ENCODE assay signal across 10 cellular contexts in the genomic region with DNA sequence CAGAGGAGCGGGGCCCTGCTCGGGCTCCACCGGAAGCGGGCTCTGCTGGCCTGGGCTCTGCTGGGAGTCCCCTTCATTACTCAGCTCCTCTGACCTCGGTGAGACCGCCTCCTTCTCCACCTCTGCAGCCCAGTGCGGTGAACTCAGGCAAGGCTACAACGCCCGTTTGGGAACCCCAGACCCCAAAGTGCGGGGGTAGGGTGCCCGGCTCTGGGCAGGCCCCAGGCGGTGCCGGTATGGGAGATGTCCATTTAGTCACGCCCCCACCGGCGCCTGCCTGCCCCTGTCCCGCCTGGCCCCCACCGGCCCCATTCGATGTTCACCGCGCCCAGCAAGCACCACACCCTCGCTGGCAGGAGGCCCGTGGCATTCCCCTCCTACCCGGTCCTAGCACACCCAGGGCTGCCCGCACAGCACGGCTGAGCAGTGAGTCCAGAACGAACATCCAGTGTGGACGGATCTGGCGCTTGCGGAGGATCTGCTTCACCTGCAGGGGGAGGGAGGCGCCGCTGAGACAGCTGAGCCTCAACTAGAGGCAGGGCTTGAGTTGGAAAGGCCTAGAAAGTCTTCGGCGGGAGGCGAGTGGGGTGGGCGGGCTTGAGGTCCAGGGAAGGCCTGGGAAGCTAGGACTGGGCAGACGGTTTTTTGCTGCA. TPM values are rescaled to one million over a fixed set of nuclear protein-coding genes. Genes with fewer than 3 reads are reported as not detected.
DNase-seq lines count a peak whose midpoint lies in the region; ATAC-seq and TF ChIP-seq lines count a peak whose summit lies in the region.
"Had no signal": no experiment of that assay in that cellular context is flagged by ENCODE, and none has a peak within 500 bp of the region (broad histone marks: within the 10 kb centered on the region; RNA-seq: fewer than 3 reads in every experiment).

No MANE protein-coding gene starts in this region.

- H3K27ac ChIP-seq in BLaER1 treated with 17β-estradiol and CSF1 and Interleukin-3, amounts not matched to agents 10 nM and 100 nM = peak overlapping the region in 4 of 11 experiments; percentile 0 to 29 (median 6); a peak in 2 of 22 replicates
- H3K27ac ChIP-seq in MM.1S (ENCODE audit: low read length) (no peak overlapping the region), adrenal gland (no peak overlapping the region), PC-3 (ENCODE audit: low read length) (no peak overlapping the region)

- intact Hi-C loops in adrenal gland (cut with DNase I) (loop anchor here (5.0 to 10.0 kb wide), 2 partner anchors 36 to 52 kb away; partner anchors contain the start of gene GPR3 (in 2 of the 2)), PC-3 (cut with micrococcal nuclease) (no loop called here)

- BruUV-seq in PC-3 (replicated peaks; lab: Mats Ljungman, UMichigan) = no TSS peak

- no peaks in the 10 kb centered on the region for H3K36me3 Mint-ChIP-seq in activated naive CD4-positive, alpha-beta T cell treated with anti-CD3 and anti-CD28 coated beads, Interleukin-2, amount 50 U/mL, for 72 hours
- H3K36me3 Mint-ChIP-seq in naive thymus-derived CD8-positive, alpha-beta T cell = peaks cover 0 to 6% (median 0%) of the 10 kb centered on the region in 3 donors

- H3K79me2 ChIP-seq in MM.1S (ENCODE audit: low read length) (no peaks in the 10 kb centered on the region), PC-3 (ENCODE audit: low read length) (no peaks in the 10 kb centered on the region)

- peak overlapping the region; percentile 50 to 59 for H3K27ac Mint-ChIP-seq in activated naive CD4-positive, alpha-beta T cell treated with anti-CD3 and anti-CD28 coated beads, Interleukin-2, amount 50 U/mL, for 72 hours
- H3K27ac Mint-ChIP-seq in naive thymus-derived CD8-positive, alpha-beta T cell = peak overlapping the region; percentile 66 to 95 (median 79)

- POLR2A ChIA-PET in naive thymus-derived CD8-positive, alpha-beta T cell (lab: Charles Lee) = interaction anchor here (0.5 to 9.7 kb wide), 15 partner anchors 7 to 972 kb away, joined by 3 to 142 read pairs (median 5); partner anchors contain the start of genes MAP3K6, MED18, SYTL1 and TMEM222
- POLR2A ChIA-PET in PC-3 (lab: Charles Lee; ENCODE audit: unreplicated experiment) = no interaction called here

- peak overlapping the region; percentile 74 to 86 (median 79) for H3K4me3 Mint-ChIP-seq in naive thymus-derived CD8-positive, alpha-beta T cell

- H3K27me3 ChIP-seq in BLaER1 treated with 17β-estradiol and CSF1 and Interleukin-3, amounts not matched to agents 10 nM and 100 nM = peaks cover 0 to 22% (median 16%) of the 10 kb centered on the region in 11 experiments; a peak in 15 of 22 replicates
- peaks cover 17% of the 10 kb centered on the region for H3K27me3 ChIP-seq in MM.1S (replicated peaks; ENCODE audit: insufficient read depth, low read length)
- no peaks in the 10 kb centered on the region for H3K27me3 ChIP-seq in adrenal gland
- no peaks in the 10 kb centered on the region for H3K27me3 ChIP-seq in PC-3 (ENCODE audit: low read length)
- H3K27me3 ChIP-seq: left lung had no signal

- no peaks in the 10 kb centered on the region for H3K9me3 Mint-ChIP-seq in activated naive CD4-positive, alpha-beta T cell treated with anti-CD3 and anti-CD28 coated beads, Interleukin-2, amount 50 U/mL, for 72 hours
- no peaks in the 10 kb centered on the region for H3K9me3 Mint-ChIP-seq in naive thymus-derived CD8-positive, alpha-beta T cell

- no peaks in the 10 kb centered on the region for H3F3A ChIP-seq in MM.1S (ENCODE audit: insufficient read depth, low read length)
- no peaks in the 10 kb centered on the region for H3F3A ChIP-seq in PC-3 (ENCODE audit: low read length, unreplicated experiment)

- peak overlapping the region in 8 of 11 experiments; percentile 33 to 66 (median 61); a peak in 12 of 22 replicates for H3K9ac ChIP-seq in BLaER1 treated with 17β-estradiol and CSF1 and Interleukin-3, amounts not matched to agents 10 nM and 100 nM
- no peak overlapping the region for H3K9ac ChIP-seq in MM.1S (ENCODE audit: low read length)
- H3K9ac ChIP-seq in PC-3 (ENCODE audit: low read length) = no peak overlapping the region

- H3K4me3 ChIP-seq in BLaER1 treated with 17β-estradiol and CSF1 and Interleukin-3, amounts not matched to agents 10 nM and 100 nM = peak overlapping the region in 2 of 10 experiments; percentile 34 to 43; a peak in 3 of 20 replicates
- H3K4me3 ChIP-seq in MM.1S (ENCODE audit: low read length) = no peak overlapping the region
- H3K4me3 ChIP-seq in adrenal gland = no peak overlapping the region
- no peak overlapping the region for H3K4me3 ChIP-seq in PC-3 (ENCODE audit: low read length)
- H3K4me3 ChIP-seq: left lung had no signal

- H3K4me2 ChIP-seq in BLaER1 treated with 17β-estradiol and CSF1 and Interleukin-3, amounts not matched to agents 10 nM and 100 nM = peak overlapping the region; percentile 81 to 96 (median 90)
- H3K4me2 ChIP-seq in MM.1S (ENCODE audit: low read depth, low read length) (peak overlapping the region; percentile 93), PC-3 (ENCODE audit: low read length) (no peak overlapping the region)

- ATAC-seq in activated naive CD4-positive, alpha-beta T cell treated with anti-CD3 and anti-CD28 coated beads, Interleukin-2, amount 50 U/mL, for 72 hours = peak; percentile 5 to 52
- peak; percentile 19 to 23 for ATAC-seq in naive thymus-derived CD8-positive, alpha-beta T cell
- ATAC-seq in GM21528 (IDR thresholded peaks at IDR 0.05; ENCODE audit: low FRiP score, unreplicated experiment) (no peak), PC-3 (no peak)

- WGBS in adrenal gland, 4 donors = 82 to 83% (median 82%) methylated on average over 19 to 37 of the region's 37 CpGs

- peak overlapping the region; percentile 95; the same call in 1 of the 2 replicates for H2AFZ ChIP-seq in MM.1S (ENCODE audit: low read length)
- H2AFZ ChIP-seq in PC-3 (ENCODE audit: low read length) = no peak overlapping the region

- peaks cover 0 to 40% (median 11%) of the 10 kb centered on the region in 11 experiments; a peak in 13 of 22 replicates for H3K36me3 ChIP-seq in BLaER1 treated with 17β-estradiol and CSF1 and Interleukin-3, amounts not matched to agents 10 nM and 100 nM
- H3K36me3 ChIP-seq in MM.1S (replicated peaks; ENCODE audit: insufficient read depth, low read length) (no peaks in the 10 kb centered on the region), adrenal gland (replicated peaks in 1 of 2) (peaks cover 0 to 57% of the 10 kb centered on the region in 2 donors), PC-3 (ENCODE audit: low read depth, low read length) (peaks cover 12% of the 10 kb centered on the region)

- H3K4me1 Mint-ChIP-seq in naive thymus-derived CD8-positive, alpha-beta T cell = peaks cover 16 to 52% (median 50%) of the 10 kb centered on the region in 4 donors

- no peaks in the 10 kb centered on the region for H3K27me3 Mint-ChIP-seq in naive thymus-derived CD8-positive, alpha-beta T cell

- no peak for DNase-seq in MM.1S
- DNase-seq in activated naive CD4-positive, alpha-beta T cell treated with anti-CD3 and anti-CD28 coated beads, Interleukin-2, amount 50 U/mL, for 72 hours (ENCODE audit: low spot score in 2 of 2) = no peak
- peak in 1 of 10 donors; percentile 27 for DNase-seq in naive thymus-derived CD8-positive, alpha-beta T cell
- no peak for DNase-seq in adrenal gland
- DNase-seq in cerebellum (ENCODE audit: low spot score) = no peak
- DNase-seq in PC-3 = no peak
- DNase-seq: NCI-H2081 had no signal

- CTCF ChIA-PET in PC-3 (lab: Charles Lee) = no interaction called here

- H3K9me3 ChIP-seq in BLaER1 treated with 17β-estradiol and CSF1 and Interleukin-3, amounts not matched to agents 10 nM and 100 nM (replicated peaks in 1 of 11) = no peaks in the 10 kb centered on the region
- H3K9me3 ChIP-seq in MM.1S (replicated peaks; ENCODE audit: insufficient read depth, low read length) (no peaks in the 10 kb centered on the region), adrenal gland (replicated peaks in 1 of 3) (no peaks in the 10 kb centered on the region), PC-3 (ENCODE audit: low read length) (no peaks in the 10 kb centered on the region)
- H3K9me3 ChIP-seq: left lung had no signal

- TF ChIP-seq POLR2A in adrenal gland (IDR thresholded peaks at IDR 0.05) = no peak

- no peaks in the 10 kb centered on the region for H3K9me2 ChIP-seq in MM.1S (replicated peaks; ENCODE audit: insufficient read depth, low read length)
- H3K9me2 ChIP-seq in PC-3 (replicated peaks; ENCODE audit: low read length) = no peaks in the 10 kb centered on the region

- H4K20me1 ChIP-seq in BLaER1 treated with 17β-estradiol and CSF1 and Interleukin-3, amounts not matched to agents 10 nM and 100 nM = peaks cover 0 to 52% (median 0%) of the 10 kb centered on the region in 11 experiments; a peak in 4 of 22 replicates
- H4K20me1 ChIP-seq in MM.1S (ENCODE audit: insufficient read depth, low read length) = no peaks in the 10 kb centered on the region
- no peaks in the 10 kb centered on the region for H4K20me1 ChIP-seq in PC-3 (ENCODE audit: low read length)

- no peak for TF ChIP-seq CTCF in MM.1S (IDR thresholded peaks at IDR 0.05; ENCODE audit: low read length)
- no peak for TF ChIP-seq CTCF in adrenal gland (IDR thresholded peaks at IDR 0.05)
- no peak for TF ChIP-seq CTCF in PC-3 (conservative IDR thresholded peaks at IDR 0.05; ENCODE audit: low read depth, low read length)

- H3K4me1 ChIP-seq in BLaER1 treated with 17β-estradiol and CSF1 and Interleukin-3, amounts not matched to agents 10 nM and 100 nM = peaks cover 29 to 52% (median 41%) of the 10 kb centered on the region in 10 experiments
- H3K4me1 ChIP-seq in MM.1S (ENCODE audit: low read length) = no peaks in the 10 kb centered on the region
- peaks cover 0 to 5% of the 10 kb centered on the region in 2 donors for H3K4me1 ChIP-seq in adrenal gland (replicated peaks in 1 of 2)
- H3K4me1 ChIP-seq in PC-3 (ENCODE audit: insufficient read depth, low read length) = no peaks in the 10 kb centered on the region

RNA-seq across cellular contexts. Expression of gene MAP3K6, which starts 10.0 kb away (rescaled TPM):
- total RNA-seq in activated naive CD4-positive, alpha-beta T cell treated with anti-CD3 and anti-CD28 coated beads, Interleukin-2, amount 50 U/mL, for 72 hours = 10 to 100 TPM in 1 of 2 donors, 1 to 10 TPM in 1; 5.5 to 14.7 TPM
- 10 to 100 TPM; 10.1 to 11.6 TPM for total RNA-seq in naive thymus-derived CD8-positive, alpha-beta T cell
- 1 to 10 TPM; 1.7 to 6.0 (median 3.0) TPM for polyA plus RNA-seq in naive thymus-derived CD8-positive, alpha-beta T cell
- 10 to 100 TPM; 10.5 to 48.2 (median 26.6) TPM for total RNA-seq in adrenal gland
- polyA plus RNA-seq in adrenal gland = 100 to 1,000 TPM in 1 of 3 donors, 10 to 100 TPM in 2; 14.2 to 136 (median 83.9) TPM
- 2.3 TPM for total RNA-seq in cerebellum
- total RNA-seq in PC-3 (2014; rRNA removed) = 25.1 and 44.5 TPM in 2 replicates

RNA-seq across cellular contexts. Expression of gene SYTL1, which starts 14.9 kb away (rescaled TPM):
- total RNA-seq in activated naive CD4-positive, alpha-beta T cell treated with anti-CD3 and anti-CD28 coated beads, Interleukin-2, amount 50 U/mL, for 72 hours = 10 to 100 TPM; 15.6 to 35.1 TPM
- total RNA-seq in naive thymus-derived CD8-positive, alpha-beta T cell = 100 to 1,000 TPM; 125 to 135 TPM
- 10 to 100 TPM; 74.4 to 92.3 (median 91.9) TPM for polyA plus RNA-seq in naive thymus-derived CD8-positive, alpha-beta T cell
- total RNA-seq in adrenal gland (1 to 10 TPM in 3 of 8 donors, under 1 TPM in 4, not detected in 1; 0.43 to 2.0 (median 0.99) TPM), cerebellum (0.36 TPM), PC-3 (2014; rRNA removed) (26.8 and 34.3 TPM in 2 replicates)
- polyA plus RNA-seq in adrenal gland = 10 to 100 TPM in 1 of 3 donors, 1 to 10 TPM in 1, not detected in 1; 3.0 to 10.9 TPM

RNA-seq across cellular contexts. Expression of gene FCN3, which starts 17.9 kb away (rescaled TPM):
- total RNA-seq in activated naive CD4-positive, alpha-beta T cell treated with anti-CD3 and anti-CD28 coated beads, Interleukin-2, amount 50 U/mL, for 72 hours = not detected
- not detected for total RNA-seq in naive thymus-derived CD8-positive, alpha-beta T cell
- not detected for polyA plus RNA-seq in naive thymus-derived CD8-positive, alpha-beta T cell
- total RNA-seq in adrenal gland = 10 to 100 TPM; 14.8 to 83.3 (median 44.8) TPM
- 10 to 100 TPM; 17.0 to 72.8 (median 23.2) TPM for polyA plus RNA-seq in adrenal gland
- total RNA-seq in cerebellum = not detected
- total RNA-seq in PC-3 (2014; rRNA removed) = not detected in 2 replicates

RNA-seq across cellular contexts. Expression of gene CD164L2, which starts 26.4 kb away (rescaled TPM):
- not detected for total RNA-seq in activated naive CD4-positive, alpha-beta T cell treated with anti-CD3 and anti-CD28 coated beads, Interleukin-2, amount 50 U/mL, for 72 hours
- total RNA-seq in naive thymus-derived CD8-positive, alpha-beta T cell = not detected
- under 1 TPM in 1 of 3 donors, not detected in 2; 0.17 TPM for polyA plus RNA-seq in naive thymus-derived CD8-positive, alpha-beta T cell
- total RNA-seq in adrenal gland (1 to 10 TPM in 1 of 8 donors, under 1 TPM in 2, not detected in 5; 0.18 to 2.6 (median 0.65) TPM), cerebellum (not detected), PC-3 (2014; rRNA removed) (0.40 and 0.47 TPM in 2 replicates)
- polyA plus RNA-seq in adrenal gland = under 1 TPM in 2 of 3 donors, not detected in 1; 0.13 to 0.16 TPM

RNA-seq across cellular contexts. Expression of gene TMEM222, which starts 34.8 kb away (rescaled TPM):
- 10 to 100 TPM; 26.9 to 29.8 TPM for total RNA-seq in activated naive CD4-positive, alpha-beta T cell treated with anti-CD3 and anti-CD28 coated beads, Interleukin-2, amount 50 U/mL, for 72 hours
- total RNA-seq in naive thymus-derived CD8-positive, alpha-beta T cell = 10 to 100 TPM; 42.5 to 44.0 TPM
- polyA plus RNA-seq in naive thymus-derived CD8-positive, alpha-beta T cell = 10 to 100 TPM; 54.1 to 57.1 (median 56.9) TPM
- total RNA-seq in adrenal gland (10 to 100 TPM; 30.7 to 63.5 (median 49.8) TPM), cerebellum (13.5 TPM), PC-3 (2014; rRNA removed) (50.3 and 57.4 TPM in 2 replicates)
- 10 to 100 TPM; 38.8 to 73.2 (median 66.8) TPM for polyA plus RNA-seq in adrenal gland

Comparison
In these comparisons a context has a peak if more than half of its experiments do, and no peak if none do; other contexts are left out.
1. H3K9ac ChIP-seq: peak in BLaER1 treated with 17β-estradiol and CSF1 and Interleukin-3, amounts not matched to agents 10 nM and 100 nM (8 of 11); none in MM.1S (single experiment) and PC-3 (single experiment).
2. ATAC-seq: peak in activated naive CD4-positive, alpha-beta T cell treated with anti-CD3 and anti-CD28 coated beads, Interleukin-2, amount 50 U/mL, for 72 hours (2 of 2) and naive thymus-derived CD8-positive, alpha-beta T cell (2 of 2); none in GM21528 (single experiment) and PC-3 (single experiment).
3. RNA of gene FCN3, which starts 17.9 kb away (total RNA-seq): 14.8 to 83.3 TPM in adrenal gland; not detected in cerebellum (single experiment), not detected in activated naive CD4-positive, alpha-beta T cell treated with anti-CD3 and anti-CD28 coated beads, Interleukin-2, amount 50 U/mL, for 72 hours, not detected in naive thymus-derived CD8-positive, alpha-beta T cell and not detected in PC-3; every median in the first group is over 10 times any median in the second.